Comparison of ENCODE assay signal across 9 cellular contexts in genomic region chr2:86704482-86704971, GRCh38. TPM values are rescaled to one million over a fixed set of nuclear protein-coding genes. Genes with fewer than 3 reads are reported as not detected.
DNase-seq lines count a peak whose midpoint lies in the region; ATAC-seq and TF ChIP-seq lines count a peak whose summit lies in the region.
"Had no signal": no experiment of that assay in that cellular context is flagged by ENCODE, and none has a peak within 500 bp of the region (broad histone marks: within the 10 kb centered on the region; RNA-seq: fewer than 3 reads in every experiment).

No MANE protein-coding gene starts in this region.

- peaks cover 2% of the 10 kb centered on the region for H3K36me3 Mint-ChIP-seq in progenitor cell of endocrine pancreas (ENCODE audit: insufficient read depth)
- H3K36me3 Mint-ChIP-seq: immature natural killer cell had no signal

- peaks cover 14% of the 10 kb centered on the region for H3K4me1 Mint-ChIP-seq in progenitor cell of endocrine pancreas (ENCODE audit: low read depth)
- H3K4me1 Mint-ChIP-seq: immature natural killer cell had no signal

- H3K9me3 Mint-ChIP-seq in progenitor cell of endocrine pancreas (ENCODE audit: low read depth): peaks cover 18% of the 10 kb centered on the region
- H3K9me3 Mint-ChIP-seq: immature natural killer cell had no signal

- no peak overlapping the region for H3K27ac ChIP-seq in SJCRH30

- H3K4me1 ChIP-seq in SJCRH30: peaks cover 13% of the 10 kb centered on the region

- 0 out of 2 replicates have a peak, but pooled peaks cover 4% of the 10 kb centered on the region for H3K9me3 ChIP-seq in SJCRH30 (replicated peaks)

- peak overlapping the region; percentile 97 for H3K27ac Mint-ChIP-seq in progenitor cell of endocrine pancreas
- H3K27ac Mint-ChIP-seq: immature natural killer cell had no signal

- DNase-seq in EH (ENCODE audit: low read depth) (peak; percentile 82), SJCRH30 (peak; percentile 9 to 51), foreskin fibroblast (peak; percentile 71 to 84), progenitor cell of endocrine pancreas (ENCODE audit: low spot score, unreplicated experiment) (no peak), UCSD-AML1 (lab: John Stamatoyannopoulos, UW; ENCODE audit: unreplicated experiment) (no peak), GM10266 (ENCODE audit: extremely low spot score) (no peak)
- DNase-seq: immature natural killer cell had no signal

- no peak overlapping the region for H3K4me3 Mint-ChIP-seq in progenitor cell of endocrine pancreas (ENCODE audit: low read depth)
- H3K4me3 Mint-ChIP-seq: immature natural killer cell had no signal

- no peak for TF ChIP-seq CTCF in foreskin fibroblast (IDR thresholded peaks at IDR 0.05; ENCODE audit: low read depth, low read length)
- TF ChIP-seq CTCF in progenitor cell of endocrine pancreas (IDR thresholded peaks at IDR 0.05; ENCODE audit: unreplicated experiment): no peak
- TF ChIP-seq CTCF in GM10266 (IDR thresholded peaks at IDR 0.05; ENCODE audit: control insufficient read depth, insufficient read depth, low read depth, missing control alignments): no peak

- H3K36me3 ChIP-seq in SJCRH30: no peaks in the 10 kb centered on the region

- ATAC-seq in GM19324 (IDR thresholded peaks at IDR 0.05; ENCODE audit: low FRiP score, unreplicated experiment): no peak
- no peak for ATAC-seq in GM21717 (IDR thresholded peaks at IDR 0.05; ENCODE audit: unreplicated experiment)

- no peaks in the 10 kb centered on the region for H3K27me3 Mint-ChIP-seq in progenitor cell of endocrine pancreas

- no peaks in the 10 kb centered on the region for H3K27me3 ChIP-seq in SJCRH30

- peak overlapping the region; percentile 43 for H3K4me3 ChIP-seq in SJCRH30
- no peak overlapping the region for H3K4me3 ChIP-seq in foreskin fibroblast (ENCODE audit: low read depth in 1 of 2, low read length in 2 of 2)

RNA-seq across cellular contexts. Expression of gene RMND5A, which starts 15.6 kb away (rescaled TPM):
- total RNA-seq in SJCRH30 (2014; rRNA removed; shearing (Covaris generic)): 104 and 120 TPM in 2 replicates
- total RNA-seq in progenitor cell of endocrine pancreas: 49.6 and 49.9 TPM in 2 replicates

Comparison
In these comparisons a context has a peak if more than half of its experiments do, and no peak if none do; other contexts are left out.
1. DNase-seq: peak in EH (single experiment), SJCRH30 (2 of 2) and foreskin fibroblast (2 of 2); none in progenitor cell of endocrine pancreas (single experiment), UCSD-AML1 (single experiment) and GM10266 (single experiment).